In genomic region chr2:189076131-189076530, GRCh38 we compare ENCODE assay signal across 22 cellular contexts.
"Had no signal": no experiment of that assay in that cellular context is flagged by ENCODE, and none has a peak within 500 bp of the region (broad histone marks: within the 10 kb centered on the region; RNA-seq: fewer than 3 reads in every experiment).

No MANE protein-coding gene starts in this region.

- H3K4me2 ChIP-seq: hepatocyte had no signal

- H3K27ac ChIP-seq: hepatocyte, left lung, upper lobe of right lung had no signal

- H3K9me3 ChIP-seq: left lung, upper lobe of right lung had no signal

- DNase-seq: activated CD4-positive, alpha-beta T cell treated with anti-CD3 and anti-CD28 coated beads for 4 hours; activated CD4-positive, alpha-beta T cell treated with anti-CD3 and anti-CD28 coated beads, Interleukin-2, amount 50 U/mL, for 48 hours; activated CD4-positive, CD25-positive, alpha-beta regulatory T cell; activated CD8-positive, alpha-beta memory T cell treated with anti-CD3 and anti-CD28 coated beads, Interleukin-2, amount 50 U/mL, for 48 hours; activated naive CD4-positive, alpha-beta T cell treated with Interleukin-2 at 50 U/mL for 16 hours; activated naive CD8-positive, alpha-beta T cell treated with anti-CD3 and anti-CD28 coated beads, Interleukin-2, amount 10 ng/mL, durations not matched to agents 7 days and 5 days; activated T-cell treated with anti-CD3 and anti-CD28 coated beads, Interleukin-2, amount 50 U/mL, for 4 hours; amniotic stem cell; cortex of kidney; endodermal cell; glutamatergic neuron; immature natural killer cell; left lung; midbrain; occipital lobe; stimulated activated CD4-positive, alpha-beta T cell treated with anti-CD3 and anti-CD28 coated beads, Interleukin-2, amount 100 ng/mL, for 48 hours; stimulated activated CD8-positive, alpha-beta memory T cell treated with anti-CD3 and anti-CD28 coated beads, Interleukin-4, amount 100 ng/mL, for 48 hours; stimulated activated naive CD4-positive, alpha-beta T cell; T-helper 9 cell; upper lobe of right lung had no signal

- H3K4me1 ChIP-seq: left lung, upper lobe of right lung had no signal

- H2AFZ ChIP-seq: hepatocyte had no signal

- ATAC-seq: activated T-cell treated with anti-CD3 and anti-CD28 coated beads, Interleukin-2, amount 50 U/mL, for 4 hours; upper lobe of right lung had no signal

- H3K79me2 ChIP-seq: hepatocyte had no signal

- H3K36me3 ChIP-seq: left lung had no signal

- H3K4me3 ChIP-seq: hepatocyte, left lung, lung, upper lobe of right lung had no signal

- H3K27me3 ChIP-seq: hepatocyte, left lung, upper lobe of right lung had no signal
